In the genomic region with DNA sequence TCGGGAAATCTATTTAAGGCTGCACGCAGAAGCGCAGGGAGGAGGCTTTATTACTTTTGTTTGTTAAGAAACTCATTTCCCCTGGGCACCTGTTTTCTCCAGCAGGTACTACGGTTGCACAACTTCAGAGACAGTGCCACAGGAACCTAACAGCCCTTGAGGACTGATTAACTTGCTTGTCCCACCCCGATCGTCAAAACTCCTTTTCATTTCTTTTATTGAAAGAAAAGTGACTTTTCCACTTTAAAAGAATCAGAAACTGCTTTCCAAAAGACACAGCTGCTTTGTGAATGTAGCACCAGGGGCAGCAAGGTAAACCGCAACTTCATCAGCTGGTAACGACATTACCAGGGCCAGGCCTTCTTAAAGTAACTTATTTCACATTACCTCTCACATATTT, we compare ENCODE assay signal across 8 cellular contexts. TPM values are rescaled to one million over a fixed set of nuclear protein-coding genes. Genes with fewer than 3 reads are reported as not detected.
DNase-seq lines count a peak whose midpoint lies in the region; ATAC-seq and TF ChIP-seq lines count a peak whose summit lies in the region.

No MANE protein-coding gene starts in this region.

- peaks cover 7 to 33% of the 10 kb centered on the region in 2 donors for H3K4me1 ChIP-seq in lung (ENCODE audit: control insufficient read depth in 2 of 2, insufficient read depth in 2 of 2, low read length in 2 of 2)

- H3K4me3 ChIP-seq in astrocyte of the spinal cord (ENCODE audit: low read depth, low read length): peak overlapping the region; percentile 90
- H3K4me3 ChIP-seq in lung: no peak overlapping the region

- TF ChIP-seq RAD21 in Ishikawa (IDR thresholded peaks at IDR 0.05; ENCODE audit: low read depth): no peak

- in situ Hi-C loops in astrocyte of the spinal cord (cut with HindIII; ENCODE audit: low sequenced_read_pairs): no loop called here

- 2 to 6% methylated on average over 8 of the region's 8 CpGs for WGBS in lung, 2 donors

- no peak for TF ChIP-seq EP300 in Ishikawa (IDR thresholded peaks at IDR 0.05; ENCODE audit: borderline replicate concordance)

- peaks cover 1 to 2% of the 10 kb centered on the region in 2 donors for H3K36me3 ChIP-seq in lung (ENCODE audit: control insufficient read depth in 2 of 2, insufficient read depth in 2 of 2, low read length in 2 of 2)

- H3K27ac ChIP-seq in lung (ENCODE audit: low read depth in 1 of 2, low read length in 1 of 2): peak overlapping the region; percentile 37 to 96

- TF ChIP-seq CTCF in astrocyte of the spinal cord (IDR thresholded peaks at IDR 0.05; ENCODE audit: low read depth, low read length) (no peak), lung (IDR thresholded peaks at IDR 0.05; ENCODE audit: control extremely low read depth, extremely low read depth) (no peak)

- no peaks in the 10 kb centered on the region for H3K27me3 ChIP-seq in lung (ENCODE audit: control insufficient read depth, insufficient read depth)

- no peaks in the 10 kb centered on the region for H3K9me3 ChIP-seq in lung (ENCODE audit: control insufficient read depth in 2 of 2, insufficient read depth in 1 of 2, low read length in 1 of 2)

- DNase-seq in CD1c-positive myeloid dendritic cell (ENCODE audit: extremely low spot score): peak; percentile 13
- no peak for DNase-seq in astrocyte of the spinal cord (ENCODE audit: low read depth, low spot score)
- DNase-seq in lung (ENCODE audit: low spot score): no peak
- no peak for DNase-seq in GDM1 (lab: John Stamatoyannopoulos, UW)
- no peak for DNase-seq in Kasumi-1 (lab: John Stamatoyannopoulos, UW)
- DNase-seq in NCI-H1048 (lab: John Stamatoyannopoulos, UW): no peak

- ATAC-seq in lung (ENCODE audit: insufficient read depth, low FRiP score) (no peak), GM21367 (IDR thresholded peaks at IDR 0.05; ENCODE audit: unreplicated experiment) (no peak)

TF ChIP-seq in Ishikawa, 13 proteins besides CTCF, POLR2A, EP300 and RAD21:
- TF ChIP-seq CEBPB (IDR thresholded peaks at IDR 0.05): peak; percentile 75
- no peak for TF ChIP-seq EGR1 (IDR thresholded peaks at IDR 0.05)

RNA-seq across cellular contexts. Expression of a gene that starts 1.5 kb away (rescaled TPM):
- total RNA-seq in lung: 100 to 1,000 TPM in 1 of 2 donors, 10 to 100 TPM in 1; 95.0 to 353 TPM
- polyA plus RNA-seq in lung: 10 to 100 TPM; 44.0 to 89.5 TPM
